ENCODE assay signal across 33 cellular contexts in genomic region chr5:114408847-114409246, GRCh38. TPM values are rescaled to one million over a fixed set of nuclear protein-coding genes. Genes with fewer than 3 reads are reported as not detected.
"Had no signal": no experiment of that assay in that cellular context is flagged by ENCODE, and none has a peak within 500 bp of the region (broad histone marks: within the 10 kb centered on the region; RNA-seq: fewer than 3 reads in every experiment).

No MANE protein-coding gene starts in this region.

- DNase-seq: activated CD4-positive, alpha-beta memory T cell treated with anti-CD3 and anti-CD28 coated beads, Interleukin-2, amount 10 ng/mL, durations not matched to agents 7 days and 5 days; activated CD4-positive, alpha-beta T cell treated with anti-CD3 and anti-CD28 coated beads for 4 hours; activated CD4-positive, alpha-beta T cell treated with anti-CD3 and anti-CD28 coated beads, Interleukin-2, amount 10 ng/mL, durations not matched to agents 7 days and 5 days; activated CD4-positive, alpha-beta T cell treated with anti-CD3 and anti-CD28 coated beads, Interleukin-2, amount 50 U/mL, for 4 hours; activated CD4-positive, CD25-positive, alpha-beta regulatory T cell; activated CD4-positive, CD25-positive, alpha-beta regulatory T cell treated with anti-CD3 and anti-CD28 coated beads, Interleukin-2, amount 50 U/mL, for 72 hours; activated CD8-positive, alpha-beta memory T cell treated with anti-CD3 and anti-CD28 coated beads, Interleukin-2, amount 50 U/mL, for 48 hours; activated gamma-delta T cell; activated naive CD4-positive, alpha-beta T cell; activated naive CD4-positive, alpha-beta T cell treated with anti-CD3 and anti-CD28 coated beads, Interleukin-2, amount 10 ng/mL, durations not matched to agents 7 days and 5 days; activated T-cell treated with anti-CD3 and anti-CD28 coated beads for 4 hours; activated T-cell treated with anti-CD3 and anti-CD28 coated beads, Interleukin-2, amount 50 U/mL, for 24 hours; activated T-cell treated with anti-CD3 and anti-CD28 coated beads, Interleukin-2, amount 50 U/mL, for 72 hours; amniotic stem cell; aorta; body of pancreas; caudate nucleus; cortex of kidney; effector CD8-positive, alpha-beta T cell; esophagus squamous epithelium; foreskin melanocyte; heart right ventricle; T-helper 1 cell; T-helper 17 cell; T1000 had no signal

- H3K4me1 Mint-ChIP-seq: activated CD4-positive, alpha-beta memory T cell treated with anti-CD3 and anti-CD28 coated beads, Interleukin-2, amount 10 ng/mL, durations not matched to agents 7 days and 5 days; activated CD4-positive, alpha-beta T cell treated with anti-CD3 and anti-CD28 coated beads, Interleukin-2, amount 10 ng/mL, durations not matched to agents 7 days and 5 days; activated naive CD4-positive, alpha-beta T cell treated with anti-CD3 and anti-CD28 coated beads, Interleukin-2, amount 10 ng/mL, durations not matched to agents 7 days and 5 days; T-helper 17 cell had no signal

- H3K27ac Mint-ChIP-seq: activated CD4-positive, alpha-beta memory T cell treated with anti-CD3 and anti-CD28 coated beads, Interleukin-2, amount 10 ng/mL, durations not matched to agents 7 days and 5 days; activated CD4-positive, alpha-beta T cell treated with anti-CD3 and anti-CD28 coated beads, Interleukin-2, amount 10 ng/mL, durations not matched to agents 7 days and 5 days; activated naive CD4-positive, alpha-beta T cell treated with anti-CD3 and anti-CD28 coated beads, Interleukin-2, amount 10 ng/mL, durations not matched to agents 7 days and 5 days; activated naive CD4-positive, alpha-beta T cell treated with anti-CD3 and anti-CD28 coated beads, Interleukin-2, amount 50 U/mL, for 72 hours; activated T-cell treated with anti-CD3 and anti-CD28 coated beads, Interleukin-2, amount 50 U/mL, for 24 hours; activated T-cell treated with anti-CD3 and anti-CD28 coated beads, Interleukin-2, amount 50 U/mL, for 72 hours; T-helper 17 cell; T-helper 2 cell treated with Interferon-gamma antibody and Interleukin-4, amounts not matched to agents 5 μg/mL and 100 μg/mL, for 36 hours had no signal

- H3K9me3 Mint-ChIP-seq: activated CD4-positive, alpha-beta memory T cell treated with anti-CD3 and anti-CD28 coated beads, Interleukin-2, amount 10 ng/mL, durations not matched to agents 7 days and 5 days; activated CD4-positive, alpha-beta T cell treated with anti-CD3 and anti-CD28 coated beads, Interleukin-2, amount 10 ng/mL, durations not matched to agents 7 days and 5 days; activated naive CD4-positive, alpha-beta T cell treated with anti-CD3 and anti-CD28 coated beads, Interleukin-2, amount 10 ng/mL, durations not matched to agents 7 days and 5 days; activated naive CD4-positive, alpha-beta T cell treated with anti-CD3 and anti-CD28 coated beads, Interleukin-2, amount 50 U/mL, for 72 hours; activated T-cell treated with anti-CD3 and anti-CD28 coated beads, Interleukin-2, amount 50 U/mL, for 24 hours; activated T-cell treated with anti-CD3 and anti-CD28 coated beads, Interleukin-2, amount 50 U/mL, for 72 hours; T-helper 2 cell treated with Interferon-gamma antibody and Interleukin-4, amounts not matched to agents 5 μg/mL and 100 μg/mL, for 36 hours had no signal

- H3K9me3 ChIP-seq: body of pancreas, esophagus squamous epithelium, gastroesophageal sphincter, heart right ventricle had no signal

- H3K27me3 ChIP-seq: body of pancreas, esophagus squamous epithelium, gastroesophageal sphincter, heart right ventricle had no signal

- H3K4me3 ChIP-seq: body of pancreas, esophagus squamous epithelium, gastroesophageal sphincter, heart right ventricle had no signal

- ATAC-seq: activated naive CD4-positive, alpha-beta T cell treated with anti-CD3 and anti-CD28 coated beads, Interleukin-2, amount 50 U/mL, for 72 hours; activated T-cell treated with anti-CD3 and anti-CD28 coated beads, Interleukin-2, amount 50 U/mL, for 72 hours; body of pancreas; gastroesophageal sphincter; heart right ventricle; T-helper 17 cell had no signal

- H3K4me1 ChIP-seq: body of pancreas, esophagus squamous epithelium, gastroesophageal sphincter, heart right ventricle had no signal

- H3K27ac ChIP-seq: body of pancreas, epithelial cell of prostate, esophagus squamous epithelium, gastroesophageal sphincter, heart right ventricle had no signal

- H3K36me3 ChIP-seq: esophagus squamous epithelium, gastroesophageal sphincter, heart right ventricle had no signal

- FAIRE-seq: colon, endometrium, endothelial cell of umbilical vein had no signal

- H3K4me3 Mint-ChIP-seq: activated CD4-positive, alpha-beta memory T cell treated with anti-CD3 and anti-CD28 coated beads, Interleukin-2, amount 10 ng/mL, durations not matched to agents 7 days and 5 days; activated CD4-positive, alpha-beta T cell treated with anti-CD3 and anti-CD28 coated beads, Interleukin-2, amount 10 ng/mL, durations not matched to agents 7 days and 5 days; activated naive CD4-positive, alpha-beta T cell treated with anti-CD3 and anti-CD28 coated beads, Interleukin-2, amount 10 ng/mL, durations not matched to agents 7 days and 5 days; activated T-cell treated with anti-CD3 and anti-CD28 coated beads, Interleukin-2, amount 50 U/mL, for 24 hours; activated T-cell treated with anti-CD3 and anti-CD28 coated beads, Interleukin-2, amount 50 U/mL, for 72 hours; T-helper 17 cell; T-helper 2 cell treated with Interferon-gamma antibody and Interleukin-4, amounts not matched to agents 5 μg/mL and 100 μg/mL, for 36 hours had no signal

- H3K27me3 Mint-ChIP-seq: activated CD4-positive, alpha-beta memory T cell treated with anti-CD3 and anti-CD28 coated beads, Interleukin-2, amount 10 ng/mL, durations not matched to agents 7 days and 5 days; activated CD4-positive, alpha-beta T cell treated with anti-CD3 and anti-CD28 coated beads, Interleukin-2, amount 10 ng/mL, durations not matched to agents 7 days and 5 days; activated naive CD4-positive, alpha-beta T cell treated with anti-CD3 and anti-CD28 coated beads, Interleukin-2, amount 10 ng/mL, durations not matched to agents 7 days and 5 days; activated T-cell treated with anti-CD3 and anti-CD28 coated beads, Interleukin-2, amount 50 U/mL, for 24 hours; T-helper 17 cell had no signal

RNA-seq across cellular contexts. Expression of gene KCNN2, which starts 47.0 kb away (rescaled TPM):
- total RNA-seq: activated CD4-positive, alpha-beta memory T cell treated with anti-CD3 and anti-CD28 coated beads, Interleukin-2, amount 10 ng/mL, durations not matched to agents 7 days and 5 days; activated CD4-positive, alpha-beta T cell treated with anti-CD3 and anti-CD28 coated beads, Interleukin-2, amount 10 ng/mL, durations not matched to agents 7 days and 5 days; activated naive CD4-positive, alpha-beta T cell treated with anti-CD3 and anti-CD28 coated beads, Interleukin-2, amount 50 U/mL, for 72 hours; activated T-cell treated with anti-CD3 and anti-CD28 coated beads, Interleukin-2, amount 50 U/mL, for 72 hours; chondrocyte; T-helper 17 cell had no signal
- polyA plus RNA-seq: aorta had no signal
